In the genomic region with DNA sequence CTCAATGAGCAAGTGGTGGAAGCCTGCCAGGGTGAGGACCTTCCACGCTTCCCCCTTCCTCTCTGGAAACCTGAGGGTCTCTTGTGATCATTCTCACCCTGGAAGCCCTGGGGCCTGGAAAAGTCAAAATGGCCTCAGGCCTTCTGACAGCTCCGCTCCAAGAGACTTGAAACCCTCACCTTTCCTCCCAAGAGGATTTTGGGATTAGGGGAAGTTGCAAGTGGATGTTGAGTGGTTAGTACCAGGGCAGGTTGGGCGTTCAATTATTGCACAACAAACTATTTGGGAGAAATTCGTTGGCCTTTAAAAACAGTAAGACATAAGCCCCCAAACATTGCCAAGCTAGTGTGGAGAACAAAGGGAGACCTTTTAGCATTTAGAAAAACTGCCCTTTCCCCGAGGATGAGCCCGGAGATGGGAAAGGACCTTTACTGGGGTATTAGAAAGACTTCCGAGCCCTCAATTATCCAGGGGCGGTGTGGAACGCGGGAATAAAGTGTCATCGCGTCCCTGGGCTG, we compare ENCODE assay signal across 18 cellular contexts. TPM values are rescaled to one million over a fixed set of nuclear protein-coding genes. Genes with fewer than 3 reads are reported as not detected.
DNase-seq lines count a peak whose midpoint lies in the region; ATAC-seq lines count a peak whose summit lies in the region.
"Had no signal": no experiment of that assay in that cellular context is flagged by ENCODE, and none has a peak within 500 bp of the region (broad histone marks: within the 10 kb centered on the region; RNA-seq: fewer than 3 reads in every experiment).

No MANE protein-coding gene starts in this region.

- peaks cover 38% of the 10 kb centered on the region for H3K4me1 ChIP-seq in skeletal muscle satellite cell (ENCODE audit: control insufficient read depth, insufficient read depth, low read length)

- no peaks in the 10 kb centered on the region for H3K9me3 ChIP-seq in skeletal muscle satellite cell (replicated peaks; ENCODE audit: low read length)
- H3K9me3 ChIP-seq: uterus had no signal

- DNase-seq in activated CD8-positive, alpha-beta memory T cell treated with anti-CD3 and anti-CD28 coated beads, Interleukin-2, amount 10 ng/mL, durations not matched to agents 7 days and 5 days: peak; percentile 28
- no peak for DNase-seq in activated CD8-positive, alpha-beta memory T cell treated with anti-CD3 and anti-CD28 coated beads for 24 hours
- DNase-seq in T-cell: no peak
- no peak for DNase-seq in immature natural killer cell
- DNase-seq in OCI-M2 (lab: John Stamatoyannopoulos, UW; ENCODE audit: unreplicated experiment): no peak
- DNase-seq: Calu3; kidney; NCI-H2107; NCI-H69; stimulated activated naive CD4-positive, alpha-beta T cell; uterus had no signal

- no peaks in the 10 kb centered on the region for H3K9me3 Mint-ChIP-seq in activated CD8-positive, alpha-beta memory T cell treated with anti-CD3 and anti-CD28 coated beads, Interleukin-2, amount 10 ng/mL, durations not matched to agents 7 days and 5 days (ENCODE audit: low read depth)
- H3K9me3 Mint-ChIP-seq in T-cell (no peaks in the 10 kb centered on the region), immature natural killer cell (no peaks in the 10 kb centered on the region)
- H3K9me3 Mint-ChIP-seq: dendritic cell treated with granulocyte-macrophage colony-stimulating factor and Interleukin-4, amounts not matched to agents 40 ng/mL and 50 ng/mL, for 4 days; mesothelial cell of epicardium had no signal

- H3K36me3 ChIP-seq in skeletal muscle satellite cell (ENCODE audit: insufficient read depth, low read length): no peaks in the 10 kb centered on the region
- H3K36me3 ChIP-seq: uterus had no signal

- H3K9ac ChIP-seq in skeletal muscle satellite cell (ENCODE audit: low read depth, low read length): no peak overlapping the region

- H3K4me1 Mint-ChIP-seq in activated CD8-positive, alpha-beta memory T cell treated with anti-CD3 and anti-CD28 coated beads, Interleukin-2, amount 10 ng/mL, durations not matched to agents 7 days and 5 days: peaks cover 30% of the 10 kb centered on the region
- H3K4me1 Mint-ChIP-seq in T-cell: peaks cover 38 to 57% (median 56%) of the 10 kb centered on the region in 3 donors
- H3K4me1 Mint-ChIP-seq in immature natural killer cell: peaks cover 24 to 27% of the 10 kb centered on the region in 2 donors

- POLR2A ChIA-PET in T-cell (lab: Charles Lee): no interaction called here

- ATAC-seq in activated CD8-positive, alpha-beta memory T cell treated with anti-CD3 and anti-CD28 coated beads, Interleukin-2, amount 10 ng/mL, durations not matched to agents 7 days and 5 days: no peak
- ATAC-seq in T-cell (replicated peaks in 1 of 4) (no peak), GM18870 (IDR thresholded peaks at IDR 0.05; ENCODE audit: unreplicated experiment) (no peak), GM18873 (IDR thresholded peaks at IDR 0.05; ENCODE audit: low FRiP score, unreplicated experiment) (no peak)

- H3K4me3 Mint-ChIP-seq in activated CD8-positive, alpha-beta memory T cell treated with anti-CD3 and anti-CD28 coated beads, Interleukin-2, amount 10 ng/mL, durations not matched to agents 7 days and 5 days: peak overlapping the region; percentile 19
- H3K4me3 Mint-ChIP-seq in T-cell (peak overlapping the region; percentile 70 to 75 (median 72)), immature natural killer cell (peak overlapping the region in 3 of 5 donors; percentile 10 to 60 (median 53))
- H3K4me3 Mint-ChIP-seq: mesothelial cell of epicardium had no signal

- CTCF ChIA-PET in activated CD8-positive, alpha-beta memory T cell treated with anti-CD3 and anti-CD28 coated beads, Interleukin-2, amount 10 ng/mL, durations not matched to agents 7 days and 5 days (lab: Charles Lee): interaction anchor here (2.1 kb wide), 1 partner anchor 273 kb away, joined by 12 read pairs; no protein-coding TSS in a partner anchor
- CTCF ChIA-PET in T-cell (lab: Charles Lee): interaction anchor here in 1 of 2 donors (1.2 kb wide), 1 partner anchor 273 kb away, joined by 3 read pairs; no protein-coding TSS in a partner anchor

- peaks cover 74% of the 10 kb centered on the region for H3K27me3 Mint-ChIP-seq in activated CD8-positive, alpha-beta memory T cell treated with anti-CD3 and anti-CD28 coated beads, Interleukin-2, amount 10 ng/mL, durations not matched to agents 7 days and 5 days
- peaks cover 56 to 72% of the 10 kb centered on the region in 2 donors for H3K27me3 Mint-ChIP-seq in T-cell
- peaks cover 15 to 49% (median 40%) of the 10 kb centered on the region in 3 donors for H3K27me3 Mint-ChIP-seq in immature natural killer cell (ENCODE audit: low read depth in 3 of 3)

- no peak overlapping the region for H3K4me3 ChIP-seq in skeletal muscle satellite cell (ENCODE audit: low read length)
- H3K4me3 ChIP-seq: uterus had no signal

- peaks cover 90% of the 10 kb centered on the region for H3K27me3 ChIP-seq in skeletal muscle satellite cell (ENCODE audit: control insufficient read depth, insufficient read depth, low read length)

- H3K27ac Mint-ChIP-seq in activated CD8-positive, alpha-beta memory T cell treated with anti-CD3 and anti-CD28 coated beads, Interleukin-2, amount 10 ng/mL, durations not matched to agents 7 days and 5 days: no peak overlapping the region
- H3K27ac Mint-ChIP-seq in T-cell: no peak overlapping the region
- no peak overlapping the region for H3K27ac Mint-ChIP-seq in immature natural killer cell
- H3K27ac Mint-ChIP-seq: dendritic cell treated with granulocyte-macrophage colony-stimulating factor and Interleukin-4, amounts not matched to agents 40 ng/mL and 50 ng/mL, for 4 days; mesothelial cell of epicardium had no signal

- peak overlapping the region; percentile 78 for H3K4me2 ChIP-seq in skeletal muscle satellite cell (ENCODE audit: low read length)

- no peaks in the 10 kb centered on the region for H3K36me3 Mint-ChIP-seq in activated CD8-positive, alpha-beta memory T cell treated with anti-CD3 and anti-CD28 coated beads, Interleukin-2, amount 10 ng/mL, durations not matched to agents 7 days and 5 days
- no peaks in the 10 kb centered on the region for H3K36me3 Mint-ChIP-seq in T-cell
- no peaks in the 10 kb centered on the region for H3K36me3 Mint-ChIP-seq in immature natural killer cell
- H3K36me3 Mint-ChIP-seq: mesothelial cell of epicardium had no signal

RNA-seq across cellular contexts. Expression of a gene that starts 4.7 kb away (rescaled TPM):
- not detected for total RNA-seq in activated CD8-positive, alpha-beta memory T cell treated with anti-CD3 and anti-CD28 coated beads, Interleukin-2, amount 10 ng/mL, durations not matched to agents 7 days and 5 days
- total RNA-seq in T-cell: not detected
- not detected for polyA plus RNA-seq in immature natural killer cell
- 0.22 and 0.51 TPM in 2 replicates for total RNA-seq in skeletal muscle satellite cell (2012; rRNA removed)
- total RNA-seq: Calu3, kidney, mesothelial cell of epicardium, smooth muscle cell, uterus had no signal
- polyA plus RNA-seq: esophagus, smooth muscle cell had no signal

Comparison
In these comparisons a context has a peak if more than half of its experiments do, and no peak if none do; other contexts are left out.
1. H3K4me3 Mint-ChIP-seq: peak in every context shown above with its lines; median percentile 72 in T-cell; 53 in immature natural killer cell; 19 in activated CD8-positive, alpha-beta memory T cell treated with anti-CD3 and anti-CD28 coated beads, Interleukin-2, amount 10 ng/mL, durations not matched to agents 7 days and 5 days.